ENCODE assay signal across 1 cellular context in the genomic region with DNA sequence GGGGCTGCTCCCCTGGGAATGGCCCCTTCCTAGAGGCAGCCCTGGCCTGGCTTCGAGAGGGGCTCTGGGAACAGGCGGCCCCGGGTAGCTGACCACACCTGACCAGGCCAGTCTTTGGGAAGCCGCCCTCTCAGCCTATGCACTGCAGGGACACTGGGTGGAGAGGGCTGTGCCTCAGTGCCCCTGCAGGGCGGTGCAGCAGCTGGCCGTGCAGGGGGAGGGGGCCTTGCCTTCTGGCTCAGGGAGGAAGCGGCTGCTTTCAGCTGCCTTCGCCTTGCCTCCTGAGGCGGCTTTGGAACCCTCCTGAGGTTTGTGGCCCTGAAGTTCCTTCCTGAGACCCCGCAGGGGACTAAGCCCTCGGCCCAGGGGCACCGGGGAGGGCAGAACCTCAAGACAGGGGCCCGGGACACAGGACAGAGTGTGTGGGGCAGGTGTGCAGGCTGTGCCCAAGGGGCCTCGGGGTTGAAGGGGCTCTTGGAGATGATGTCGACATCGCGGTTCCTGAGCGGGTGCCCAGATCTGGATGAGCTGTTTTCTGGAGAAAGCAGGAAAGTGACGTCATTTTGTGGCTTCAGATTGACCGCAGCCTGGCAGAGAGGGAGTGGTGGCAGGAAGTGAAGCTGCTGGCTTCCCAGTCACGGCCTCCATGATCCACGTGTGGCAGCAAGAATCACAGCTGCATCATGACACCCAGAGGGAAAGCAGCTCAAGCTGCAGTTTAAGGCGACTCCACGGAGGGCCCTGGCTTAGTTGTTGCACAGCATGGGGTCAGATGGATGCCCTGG.
TF ChIP-seq lines count a peak whose summit lies in the region.

No MANE protein-coding gene starts in this region.

TF ChIP-seq in K562, 482 proteins besides CTCF, POLR2A, EP300 and RAD21 (continued from another document):
- TF ChIP-seq, protein P1, sequence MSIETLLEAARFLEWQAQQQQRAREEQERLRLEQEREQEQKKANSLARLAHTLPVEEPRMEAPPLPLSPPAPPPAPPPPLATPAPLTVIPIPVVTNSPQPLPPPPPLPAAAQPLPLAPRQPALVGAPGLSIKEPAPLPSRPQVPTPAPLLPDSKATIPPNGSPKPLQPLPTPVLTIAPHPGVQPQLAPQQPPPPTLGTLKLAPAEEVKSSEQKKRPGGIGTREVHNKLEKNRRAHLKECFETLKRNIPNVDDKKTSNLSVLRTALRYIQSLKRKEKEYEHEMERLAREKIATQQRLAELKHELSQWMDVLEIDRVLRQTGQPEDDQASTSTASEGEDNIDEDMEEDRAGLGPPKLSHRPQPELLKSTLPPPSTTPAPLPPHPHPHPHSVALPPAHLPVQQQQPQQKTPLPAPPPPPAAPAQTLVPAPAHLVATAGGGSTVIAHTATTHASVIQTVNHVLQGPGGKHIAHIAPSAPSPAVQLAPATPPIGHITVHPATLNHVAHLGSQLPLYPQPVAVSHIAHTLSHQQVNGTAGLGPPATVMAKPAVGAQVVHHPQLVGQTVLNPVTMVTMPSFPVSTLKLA (conservative IDR thresholded peaks at IDR 0.05) = peak in 1 of 2 experiments; percentile 38; a peak in 1 of 4 replicates
- no peak for TF ChIP-seq ETV5 (CRISPR knock-in tag; IDR thresholded peaks at IDR 0.05; ENCODE audit: low read depth)
- no peak for TF ChIP-seq TEAD2 (tag; IDR thresholded peaks at IDR 0.05)
- no peak for TF ChIP-seq ZKSCAN1 (IDR thresholded peaks at IDR 0.05; ENCODE audit: low read depth, low read length)
- TF ChIP-seq ZBTB8A (IDR thresholded peaks at IDR 0.05; ENCODE audit: partially characterized antibody) = no peak
- TF ChIP-seq JUN (IDR thresholded peaks at IDR 0.05; ENCODE audit: borderline replicate concordance, low read depth, low read length) = peak; percentile 63
- no peak for TF ChIP-seq JUN (CRISPR knock-in tag; IDR thresholded peaks at IDR 0.05; ENCODE audit: borderline replicate concordance)
- no peak for TF ChIP-seq SNRNP70 (optimal IDR thresholded peaks at IDR 0.05; ENCODE audit: low read depth, low read length)
- no peak for TF ChIP-seq LEF1 (IDR thresholded peaks at IDR 0.05)
- TF ChIP-seq, protein P2, sequence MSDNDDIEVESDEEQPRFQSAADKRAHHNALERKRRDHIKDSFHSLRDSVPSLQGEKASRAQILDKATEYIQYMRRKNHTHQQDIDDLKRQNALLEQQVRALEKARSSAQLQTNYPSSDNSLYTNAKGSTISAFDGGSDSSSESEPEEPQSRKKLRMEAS (CRISPR knock-in tag; IDR thresholded peaks at IDR 0.05) = peak; percentile 41
- TF ChIP-seq, protein P3, sequence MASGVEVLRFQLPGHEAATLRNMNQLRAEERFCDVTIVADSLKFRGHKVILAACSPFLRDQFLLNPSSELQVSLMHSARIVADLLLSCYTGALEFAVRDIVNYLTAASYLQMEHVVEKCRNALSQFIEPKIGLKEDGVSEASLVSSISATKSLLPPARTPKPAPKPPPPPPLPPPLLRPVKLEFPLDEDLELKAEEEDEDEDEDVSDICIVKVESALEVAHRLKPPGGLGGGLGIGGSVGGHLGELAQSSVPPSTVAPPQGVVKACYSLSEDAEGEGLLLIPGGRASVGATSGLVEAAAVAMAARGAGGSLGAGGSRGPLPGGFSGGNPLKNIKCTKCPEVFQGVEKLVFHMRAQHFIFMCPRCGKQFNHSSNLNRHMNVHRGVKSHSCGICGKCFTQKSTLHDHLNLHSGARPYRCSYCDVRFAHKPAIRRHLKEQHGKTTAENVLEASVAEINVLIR (CRISPR knock-in tag; IDR thresholded peaks at IDR 0.05) = 0 out of 2 replicates have a peak, but pooled peaks have one; percentile 43
- TF ChIP-seq, protein P4, sequence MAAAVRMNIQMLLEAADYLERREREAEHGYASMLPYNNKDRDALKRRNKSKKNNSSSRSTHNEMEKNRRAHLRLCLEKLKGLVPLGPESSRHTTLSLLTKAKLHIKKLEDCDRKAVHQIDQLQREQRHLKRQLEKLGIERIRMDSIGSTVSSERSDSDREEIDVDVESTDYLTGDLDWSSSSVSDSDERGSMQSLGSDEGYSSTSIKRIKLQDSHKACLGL (CRISPR knock-in tag; IDR thresholded peaks at IDR 0.05; ENCODE audit: borderline replicate concordance, poor library complexity, severe bottlenecking) = no peak
- peak; percentile 67 for TF ChIP-seq GABPA (tag; conservative IDR thresholded peaks at IDR 0.05; ENCODE audit: low read depth)
- no peak for TF ChIP-seq ZKSCAN8 (CRISPR knock-in tag; IDR thresholded peaks at IDR 0.05)
- TF ChIP-seq, protein P5, sequence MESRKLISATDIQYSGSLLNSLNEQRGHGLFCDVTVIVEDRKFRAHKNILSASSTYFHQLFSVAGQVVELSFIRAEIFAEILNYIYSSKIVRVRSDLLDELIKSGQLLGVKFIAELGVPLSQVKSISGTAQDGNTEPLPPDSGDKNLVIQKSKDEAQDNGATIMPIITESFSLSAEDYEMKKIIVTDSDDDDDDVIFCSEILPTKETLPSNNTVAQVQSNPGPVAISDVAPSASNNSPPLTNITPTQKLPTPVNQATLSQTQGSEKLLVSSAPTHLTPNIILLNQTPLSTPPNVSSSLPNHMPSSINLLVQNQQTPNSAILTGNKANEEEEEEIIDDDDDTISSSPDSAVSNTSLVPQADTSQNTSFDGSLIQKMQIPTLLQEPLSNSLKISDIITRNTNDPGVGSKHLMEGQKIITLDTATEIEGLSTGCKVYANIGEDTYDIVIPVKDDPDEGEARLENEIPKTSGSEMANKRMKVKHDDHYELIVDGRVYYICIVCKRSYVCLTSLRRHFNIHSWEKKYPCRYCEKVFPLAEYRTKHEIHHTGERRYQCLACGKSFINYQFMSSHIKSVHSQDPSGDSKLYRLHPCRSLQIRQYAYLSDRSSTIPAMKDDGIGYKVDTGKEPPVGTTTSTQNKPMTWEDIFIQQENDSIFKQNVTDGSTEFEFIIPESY (CRISPR knock-in tag; IDR thresholded peaks at IDR 0.05) = 0 out of 2 replicates have a peak, but pooled peaks have one; percentile 26
- no peak for TF ChIP-seq ZNF583 (CRISPR knock-in tag; IDR thresholded peaks at IDR 0.05)
- TF ChIP-seq, protein P6, sequence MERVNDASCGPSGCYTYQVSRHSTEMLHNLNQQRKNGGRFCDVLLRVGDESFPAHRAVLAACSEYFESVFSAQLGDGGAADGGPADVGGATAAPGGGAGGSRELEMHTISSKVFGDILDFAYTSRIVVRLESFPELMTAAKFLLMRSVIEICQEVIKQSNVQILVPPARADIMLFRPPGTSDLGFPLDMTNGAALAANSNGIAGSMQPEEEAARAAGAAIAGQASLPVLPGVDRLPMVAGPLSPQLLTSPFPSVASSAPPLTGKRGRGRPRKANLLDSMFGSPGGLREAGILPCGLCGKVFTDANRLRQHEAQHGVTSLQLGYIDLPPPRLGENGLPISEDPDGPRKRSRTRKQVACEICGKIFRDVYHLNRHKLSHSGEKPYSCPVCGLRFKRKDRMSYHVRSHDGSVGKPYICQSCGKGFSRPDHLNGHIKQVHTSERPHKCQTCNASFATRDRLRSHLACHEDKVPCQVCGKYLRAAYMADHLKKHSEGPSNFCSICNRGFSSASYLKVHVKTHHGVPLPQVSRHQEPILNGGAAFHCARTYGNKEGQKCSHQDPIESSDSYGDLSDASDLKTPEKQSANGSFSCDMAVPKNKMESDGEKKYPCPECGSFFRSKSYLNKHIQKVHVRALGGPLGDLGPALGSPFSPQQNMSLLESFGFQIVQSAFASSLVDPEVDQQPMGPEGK (CRISPR knock-in tag; IDR thresholded peaks at IDR 0.05; ENCODE audit: borderline replicate concordance) = no peak
- no peak for TF ChIP-seq FOXP1 (CRISPR knock-in tag; IDR thresholded peaks at IDR 0.05)
- TF ChIP-seq ZNF79 (CRISPR knock-in tag; IDR thresholded peaks at IDR 0.05; ENCODE audit: low read depth) = no peak
- TF ChIP-seq, protein P7, sequence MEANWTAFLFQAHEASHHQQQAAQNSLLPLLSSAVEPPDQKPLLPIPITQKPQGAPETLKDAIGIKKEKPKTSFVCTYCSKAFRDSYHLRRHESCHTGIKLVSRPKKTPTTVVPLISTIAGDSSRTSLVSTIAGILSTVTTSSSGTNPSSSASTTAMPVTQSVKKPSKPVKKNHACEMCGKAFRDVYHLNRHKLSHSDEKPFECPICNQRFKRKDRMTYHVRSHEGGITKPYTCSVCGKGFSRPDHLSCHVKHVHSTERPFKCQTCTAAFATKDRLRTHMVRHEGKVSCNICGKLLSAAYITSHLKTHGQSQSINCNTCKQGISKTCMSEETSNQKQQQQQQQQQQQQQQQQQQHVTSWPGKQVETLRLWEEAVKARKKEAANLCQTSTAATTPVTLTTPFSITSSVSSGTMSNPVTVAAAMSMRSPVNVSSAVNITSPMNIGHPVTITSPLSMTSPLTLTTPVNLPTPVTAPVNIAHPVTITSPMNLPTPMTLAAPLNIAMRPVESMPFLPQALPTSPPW (CRISPR knock-in tag; IDR thresholded peaks at IDR 0.05) = peak; percentile 25; the same call in 1 of the 2 replicates
- TF ChIP-seq EP400 (IDR thresholded peaks at IDR 0.05) = no peak
- TF ChIP-seq HNRNPL (IDR thresholded peaks at IDR 0.05; ENCODE audit: low read depth, low read length) = no peak
- no peak for TF ChIP-seq ARID2 (IDR thresholded peaks at IDR 0.05)
- TF ChIP-seq TAF15 (IDR thresholded peaks at IDR 0.05; ENCODE audit: low read depth, low read length) = no peak
- no peak for TF ChIP-seq NEUROD1 (IDR thresholded peaks at IDR 0.05; ENCODE audit: borderline replicate concordance, low read depth, low read length, partially characterized antibody)
- no peak for TF ChIP-seq EGR1 (conservative IDR thresholded peaks at IDR 0.05)
- peak; percentile 77 for TF ChIP-seq JUNB (CRISPR knock-in tag; conservative IDR thresholded peaks at IDR 0.05)
- TF ChIP-seq, protein P8, sequence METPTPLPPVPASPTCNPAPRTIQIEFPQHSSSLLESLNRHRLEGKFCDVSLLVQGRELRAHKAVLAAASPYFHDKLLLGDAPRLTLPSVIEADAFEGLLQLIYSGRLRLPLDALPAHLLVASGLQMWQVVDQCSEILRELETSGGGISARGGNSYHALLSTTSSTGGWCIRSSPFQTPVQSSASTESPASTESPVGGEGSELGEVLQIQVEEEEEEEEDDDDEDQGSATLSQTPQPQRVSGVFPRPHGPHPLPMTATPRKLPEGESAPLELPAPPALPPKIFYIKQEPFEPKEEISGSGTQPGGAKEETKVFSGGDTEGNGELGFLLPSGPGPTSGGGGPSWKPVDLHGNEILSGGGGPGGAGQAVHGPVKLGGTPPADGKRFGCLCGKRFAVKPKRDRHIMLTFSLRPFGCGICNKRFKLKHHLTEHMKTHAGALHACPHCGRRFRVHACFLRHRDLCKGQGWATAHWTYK (CRISPR knock-in tag; IDR thresholded peaks at IDR 0.05) = peak; percentile 98
- TF ChIP-seq, protein P9, sequence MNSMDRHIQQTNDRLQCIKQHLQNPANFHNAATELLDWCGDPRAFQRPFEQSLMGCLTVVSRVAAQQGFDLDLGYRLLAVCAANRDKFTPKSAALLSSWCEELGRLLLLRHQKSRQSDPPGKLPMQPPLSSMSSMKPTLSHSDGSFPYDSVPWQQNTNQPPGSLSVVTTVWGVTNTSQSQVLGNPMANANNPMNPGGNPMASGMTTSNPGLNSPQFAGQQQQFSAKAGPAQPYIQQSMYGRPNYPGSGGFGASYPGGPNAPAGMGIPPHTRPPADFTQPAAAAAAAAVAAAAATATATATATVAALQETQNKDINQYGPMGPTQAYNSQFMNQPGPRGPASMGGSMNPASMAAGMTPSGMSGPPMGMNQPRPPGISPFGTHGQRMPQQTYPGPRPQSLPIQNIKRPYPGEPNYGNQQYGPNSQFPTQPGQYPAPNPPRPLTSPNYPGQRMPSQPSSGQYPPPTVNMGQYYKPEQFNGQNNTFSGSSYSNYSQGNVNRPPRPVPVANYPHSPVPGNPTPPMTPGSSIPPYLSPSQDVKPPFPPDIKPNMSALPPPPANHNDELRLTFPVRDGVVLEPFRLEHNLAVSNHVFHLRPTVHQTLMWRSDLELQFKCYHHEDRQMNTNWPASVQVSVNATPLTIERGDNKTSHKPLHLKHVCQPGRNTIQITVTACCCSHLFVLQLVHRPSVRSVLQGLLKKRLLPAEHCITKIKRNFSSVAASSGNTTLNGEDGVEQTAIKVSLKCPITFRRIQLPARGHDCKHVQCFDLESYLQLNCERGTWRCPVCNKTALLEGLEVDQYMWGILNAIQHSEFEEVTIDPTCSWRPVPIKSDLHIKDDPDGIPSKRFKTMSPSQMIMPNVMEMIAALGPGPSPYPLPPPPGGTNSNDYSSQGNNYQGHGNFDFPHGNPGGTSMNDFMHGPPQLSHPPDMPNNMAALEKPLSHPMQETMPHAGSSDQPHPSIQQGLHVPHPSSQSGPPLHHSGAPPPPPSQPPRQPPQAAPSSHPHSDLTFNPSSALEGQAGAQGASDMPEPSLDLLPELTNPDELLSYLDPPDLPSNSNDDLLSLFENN (IDR thresholded peaks at IDR 0.05; ENCODE audit: low read depth in 2 of 2, low read length in 2 of 2) = no peak
- no peak for TF ChIP-seq TCF3 (CRISPR knock-in tag; IDR thresholded peaks at IDR 0.05)
- TF ChIP-seq HNRNPK (IDR thresholded peaks at IDR 0.05; ENCODE audit: low read depth, low read length, poor library complexity, severe bottlenecking) = no peak
- TF ChIP-seq ZNF766 (CRISPR knock-in tag; conservative IDR thresholded peaks at IDR 0.05) = 0 out of 2 replicates have a peak, but pooled peaks have one; percentile 30
- TF ChIP-seq ATF1 (CRISPR knock-in tag; IDR thresholded peaks at IDR 0.05) = no peak
- TF ChIP-seq ATF1 (tag; IDR thresholded peaks at IDR 0.05) = peak; percentile 45; the same call in 1 of the 2 replicates
- TF ChIP-seq NRF1 (conservative IDR thresholded peaks at IDR 0.05 in 1 of 2, IDR thresholded peaks at IDR 0.05 in 1 of 2) = no peak
- peak; percentile 72 for TF ChIP-seq ETV1 (tag; conservative IDR thresholded peaks at IDR 0.05; ENCODE audit: low read depth)
- peak; percentile 17; the same call in 1 of the 2 replicates for TF ChIP-seq ARID1B (IDR thresholded peaks at IDR 0.05)
